ENCODE assay signal across 11 cellular contexts in the genomic region with DNA sequence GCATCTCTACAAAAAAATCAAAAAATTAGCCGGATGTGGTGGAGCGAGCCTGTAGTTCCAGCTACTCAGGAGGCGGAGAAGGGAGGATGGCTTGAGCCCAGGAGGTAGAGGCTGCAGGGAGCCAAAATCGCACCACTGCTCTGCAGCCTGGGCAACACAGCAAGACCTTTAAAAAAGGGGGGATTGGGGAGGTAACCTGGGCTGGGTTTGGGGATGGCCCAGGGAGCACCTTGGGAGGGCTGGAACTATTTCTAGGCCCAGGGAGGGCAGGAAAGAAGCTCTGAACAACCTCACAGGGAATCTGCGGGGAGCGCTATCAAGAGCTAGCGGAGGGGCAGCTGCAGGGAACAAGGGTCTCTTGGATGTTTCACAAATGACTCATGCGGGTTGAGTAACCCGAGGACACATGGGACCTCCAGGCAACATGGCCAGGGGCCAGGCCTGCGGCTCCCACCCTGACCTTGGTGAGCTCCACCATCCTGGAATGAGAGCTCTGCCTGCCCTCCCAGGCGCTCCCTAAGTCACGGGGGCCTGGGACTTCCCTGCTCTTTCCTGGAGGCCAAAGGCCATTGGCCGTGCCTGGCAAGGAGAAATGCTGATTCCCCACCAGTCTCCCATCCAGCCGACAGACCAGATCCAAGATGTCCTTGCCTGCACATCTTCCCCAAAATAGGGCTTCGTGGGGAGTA. TPM values are rescaled to one million over a fixed set of nuclear protein-coding genes. Genes with fewer than 3 reads are reported as not detected.
DNase-seq lines count a peak whose midpoint lies in the region; ATAC-seq and TF ChIP-seq lines count a peak whose summit lies in the region.
"Had no signal": no experiment of that assay in that cellular context is flagged by ENCODE, and none has a peak within 500 bp of the region (broad histone marks: within the 10 kb centered on the region; RNA-seq: fewer than 3 reads in every experiment).

No MANE protein-coding gene starts in this region.

- CTCF ChIA-PET in CD4-positive, alpha-beta T cell (lab: Charles Lee): no interaction called here

- peak overlapping the region; percentile 71 for H3K14ac ChIP-seq in neuronal stem cell (ENCODE audit: low read length)

- no peaks in the 10 kb centered on the region for H3K9me3 ChIP-seq in CD4-positive, alpha-beta T cell (ENCODE audit: control insufficient read depth, low read length)
- H3K9me3 ChIP-seq in RWPE2 (ENCODE audit: severe bottlenecking) (no peaks in the 10 kb centered on the region), gastroesophageal sphincter (no peaks in the 10 kb centered on the region), neuronal stem cell (replicated peaks in 1 of 2; ENCODE audit: control insufficient read depth in 2 of 2, insufficient read depth in 1 of 2, low read depth in 1 of 2, low read length in 2 of 2) (no peaks in the 10 kb centered on the region), prostate gland (no peaks in the 10 kb centered on the region)

- H2AK5ac ChIP-seq in neuronal stem cell (ENCODE audit: low read depth, low read length): peak overlapping the region; percentile 96

- H4K8ac ChIP-seq in neuronal stem cell (ENCODE audit: low read depth, low read length): peak overlapping the region; percentile 65

- H3K9ac ChIP-seq in neuronal stem cell (ENCODE audit: low read depth, low read length, poor library complexity): no peak overlapping the region

- no peak overlapping the region for H3K4ac ChIP-seq in neuronal stem cell (ENCODE audit: low read length)

- no peaks in the 10 kb centered on the region for H3K9me3 Mint-ChIP-seq in CD4-positive, alpha-beta T cell

- no peak for TF ChIP-seq CTCF in CD4-positive, alpha-beta T cell (IDR thresholded peaks at IDR 0.05)
- no peak for TF ChIP-seq CTCF in RWPE2 (IDR thresholded peaks at IDR 0.05; ENCODE audit: poor library complexity, severe bottlenecking)
- TF ChIP-seq CTCF in gastroesophageal sphincter (IDR thresholded peaks at IDR 0.05): no peak
- no peak for TF ChIP-seq CTCF in prostate gland (IDR thresholded peaks at IDR 0.05)

- H3K23ac ChIP-seq in neuronal stem cell (ENCODE audit: low read depth, low read length, poor library complexity): peak overlapping the region; percentile 65

- POLR2A ChIA-PET in CD4-positive, alpha-beta T cell (lab: Charles Lee): interaction anchor here (1.0 to 1.8 kb wide), 2 partner anchors 12 kb away, joined by 3 to 6 read pairs; no protein-coding TSS in a partner anchor

- ATAC-seq in CD4-positive, alpha-beta T cell (ENCODE audit: poor library complexity): no peak
- no peak for ATAC-seq in RWPE2 (ENCODE audit: low read depth)
- peak; percentile 34 for ATAC-seq in gastroesophageal sphincter
- no peak for ATAC-seq in GM18907 (IDR thresholded peaks at IDR 0.05; ENCODE audit: unreplicated experiment)
- no peak for ATAC-seq in HG03135 (IDR thresholded peaks at IDR 0.05; ENCODE audit: unreplicated experiment)

- H3K4me3 ChIP-seq in RWPE2 (ENCODE audit: severe bottlenecking) (no peak overlapping the region), gastroesophageal sphincter (no peak overlapping the region), neuronal stem cell (ENCODE audit: low read length in 2 of 2) (no peak overlapping the region), prostate gland (no peak overlapping the region)

- H3K27me3 ChIP-seq in CD4-positive, alpha-beta T cell (ENCODE audit: control insufficient read depth, insufficient read depth, low read length): no peaks in the 10 kb centered on the region
- no peaks in the 10 kb centered on the region for H3K27me3 ChIP-seq in RWPE2 (ENCODE audit: insufficient read depth, poor library complexity, severe bottlenecking)
- peaks cover 16% of the 10 kb centered on the region for H3K27me3 ChIP-seq in gastroesophageal sphincter
- no peaks in the 10 kb centered on the region for H3K27me3 ChIP-seq in neuronal stem cell (ENCODE audit: control insufficient read depth in 3 of 3, insufficient read depth in 3 of 3, low read depth in 1 of 3, low read length in 3 of 3)
- H3K27me3 ChIP-seq in prostate gland (replicated peaks; ENCODE audit: insufficient read depth): no peaks in the 10 kb centered on the region

- H3K27ac Mint-ChIP-seq in CD4-positive, alpha-beta T cell: peak overlapping the region; percentile 33
- H3K27ac Mint-ChIP-seq: CD14-positive monocyte had no signal

- no peaks in the 10 kb centered on the region for H3K79me1 ChIP-seq in neuronal stem cell (ENCODE audit: low read depth, low read length)

- no peak overlapping the region for H2BK12ac ChIP-seq in neuronal stem cell (ENCODE audit: low read length)

- no peak overlapping the region for H2BK5ac ChIP-seq in neuronal stem cell (ENCODE audit: low read length)

- H3K27ac ChIP-seq in CD4-positive, alpha-beta T cell (ENCODE audit: low read depth, low read length): no peak overlapping the region
- H3K27ac ChIP-seq in RWPE2 (ENCODE audit: poor library complexity, severe bottlenecking) (no peak overlapping the region), gastroesophageal sphincter (peak overlapping the region in 1 of 4 donors; percentile 29), neuronal stem cell (replicated peaks; ENCODE audit: low read length) (no peak overlapping the region), prostate gland (no peak overlapping the region)

- H2BK120ac ChIP-seq in neuronal stem cell (ENCODE audit: low read depth, low read length): no peak overlapping the region

- H3K4me1 ChIP-seq in RWPE2 (ENCODE audit: insufficient read depth, poor library complexity, severe bottlenecking): peaks cover 8% of the 10 kb centered on the region
- peaks cover 0 to 17% (median 0%) of the 10 kb centered on the region in 3 donors for H3K4me1 ChIP-seq in gastroesophageal sphincter
- peaks cover 15 to 17% of the 10 kb centered on the region in 2 donors for H3K4me1 ChIP-seq in neuronal stem cell (ENCODE audit: control insufficient read depth in 2 of 2, insufficient read depth in 1 of 2, low read depth in 1 of 2, low read length in 2 of 2)
- H3K4me1 ChIP-seq in prostate gland (replicated peaks): no peaks in the 10 kb centered on the region

- H3K27me3 Mint-ChIP-seq in CD4-positive, alpha-beta T cell: no peaks in the 10 kb centered on the region

- H3K36me3 ChIP-seq in RWPE2 (ENCODE audit: low read depth) (no peaks in the 10 kb centered on the region), gastroesophageal sphincter (no peaks in the 10 kb centered on the region), neuronal stem cell (replicated peaks in 1 of 2; ENCODE audit: control insufficient read depth in 2 of 2, insufficient read depth in 2 of 2, low read length in 2 of 2) (no peaks in the 10 kb centered on the region), prostate gland (no peaks in the 10 kb centered on the region)

- H3K4me2 ChIP-seq in neuronal stem cell (ENCODE audit: insufficient read depth, low read length, poor library complexity, severe bottlenecking): no peak overlapping the region

- no peak overlapping the region for H4K91ac ChIP-seq in neuronal stem cell (ENCODE audit: low read depth, low read length, poor library complexity)

- no peak for TF ChIP-seq POLR2A in gastroesophageal sphincter (IDR thresholded peaks at IDR 0.05)
- TF ChIP-seq POLR2A in prostate gland (IDR thresholded peaks at IDR 0.05): no peak

- H2BK15ac ChIP-seq in neuronal stem cell (ENCODE audit: low read length): peak overlapping the region; percentile 27

- H3K36me3 Mint-ChIP-seq in CD4-positive, alpha-beta T cell (ENCODE audit: low read depth): no peaks in the 10 kb centered on the region
- H3K36me3 Mint-ChIP-seq: CD14-positive monocyte had no signal

- WGBS in gastroesophageal sphincter (ENCODE audit: low coverage in 1 of 2), 2 donors: 92% methylated on average over 10 of the region's 15 CpGs; no CpG with 5 or more reads in 1 of the 2 donors
- no CpG with 5 or more reads among the region's 15 CpGs for WGBS in neuronal stem cell (ENCODE audit: extremely low coverage in 2 of 2, insufficient read length in 2 of 2, insufficient replicate concordance in 1 of 2), 2 donors
- 89% methylated on average over 15 of the region's 15 CpGs for WGBS in prostate gland

- no peak for TF ChIP-seq EP300 in gastroesophageal sphincter (IDR thresholded peaks at IDR 0.05)

- H2AFZ ChIP-seq in neuronal stem cell (ENCODE audit: low read length): no peak overlapping the region

- peaks cover 8% of the 10 kb centered on the region for H3K4me1 Mint-ChIP-seq in CD4-positive, alpha-beta T cell (ENCODE audit: low read depth)
- H3K4me1 Mint-ChIP-seq: CD14-positive monocyte had no signal

- DNase-seq in CD4-positive, alpha-beta T cell: peak in 1 of 10 experiments; percentile 4
- DNase-seq in RWPE2 (ENCODE audit: low spot score) (peak; percentile 40), neuronal stem cell (ENCODE audit: low spot score) (no peak), DMS153 treated with DMSO at 0.1 percent for 48 hours (lab: John Stamatoyannopoulos, UW; ENCODE audit: unreplicated experiment) (no peak), prostate gland (ENCODE audit: low spot score) (no peak)
- DNase-seq: NCI-H2029, occipital lobe had no signal

- intact Hi-C loops in CD4-positive, alpha-beta T cell (cut with DNase I, micrococcal nuclease): loop anchor here (1.0 to 5.0 kb wide), 3 partner anchors 58 to 181 kb away; no protein-coding TSS in a partner anchor
- intact Hi-C loops in prostate gland (cut with DNase I): no loop called here

- H3K18ac ChIP-seq in neuronal stem cell (ENCODE audit: low read length): peak overlapping the region; percentile 87

- no peak overlapping the region for H3K4me3 Mint-ChIP-seq in CD4-positive, alpha-beta T cell
- H3K4me3 Mint-ChIP-seq: CD14-positive monocyte had no signal

RNA-seq across cellular contexts. Expression of a gene that starts 23.4 kb away (rescaled TPM):
- total RNA-seq in CD4-positive, alpha-beta T cell: 10 to 100 TPM; 17.7 to 18.5 TPM
- total RNA-seq in gastroesophageal sphincter (1 to 10 TPM in 2 of 4 donors, under 1 TPM in 1, not detected in 1; 0.62 to 2.3 (median 1.2) TPM), prostate gland (1 to 10 TPM; 6.7 to 7.2 TPM)
- 3.8 TPM for polyA plus RNA-seq in neuronal stem cell (2013, experiment 1 of 2)
- 3.7 TPM for polyA plus RNA-seq in neuronal stem cell (2013, experiment 2 of 2)
- polyA plus RNA-seq: CD14-positive monocyte had no signal
